Comparison of ENCODE assay signal across 8 cellular contexts in the genomic region with DNA sequence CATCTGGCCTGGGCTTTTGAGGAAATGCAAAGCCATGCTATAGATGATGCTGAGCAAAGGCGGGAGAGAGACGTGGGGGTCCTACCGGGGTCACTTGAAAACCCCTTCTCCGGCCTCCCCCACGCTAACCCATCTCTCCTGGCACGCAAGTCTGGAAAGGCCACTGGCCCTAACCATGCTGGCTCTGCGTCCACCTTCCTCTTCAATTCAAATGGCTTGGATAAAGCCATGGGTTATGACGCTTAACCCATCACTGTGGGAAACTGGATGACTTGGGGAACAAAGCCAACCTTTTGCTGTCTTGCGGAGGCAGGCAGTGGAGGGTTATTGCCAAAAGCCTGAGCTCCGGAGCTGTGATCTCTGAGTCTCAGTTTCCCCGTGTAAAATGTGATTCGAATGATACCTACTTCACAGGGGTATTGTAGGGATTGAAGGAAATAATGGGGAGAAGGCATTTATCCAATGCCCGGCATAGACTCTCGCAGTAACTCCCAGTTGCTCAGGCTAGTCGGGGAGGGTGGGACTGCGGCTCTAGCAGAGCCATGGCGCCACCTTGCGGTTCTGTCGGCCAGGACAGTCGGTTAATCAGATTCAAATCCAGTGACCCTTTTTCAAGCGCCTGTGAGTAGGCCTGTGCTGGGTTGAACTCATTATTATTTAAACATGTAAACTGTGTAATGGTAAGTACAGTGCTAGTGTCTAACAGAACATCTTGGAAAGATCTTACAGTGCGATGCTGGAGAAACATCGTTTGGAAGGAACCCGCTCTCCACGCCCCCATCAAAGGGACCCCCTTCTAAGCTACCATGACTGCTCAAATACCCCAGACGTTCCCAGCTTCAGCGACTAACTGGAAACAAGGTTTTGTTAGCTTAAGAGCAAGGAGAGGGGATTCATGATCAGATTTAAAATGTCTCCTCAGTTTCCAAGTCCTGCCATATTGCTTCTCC. TPM values are rescaled to one million over a fixed set of nuclear protein-coding genes. Genes with fewer than 3 reads are reported as not detected.
DNase-seq lines count a peak whose midpoint lies in the region; ATAC-seq, FAIRE-seq and TF ChIP-seq lines count a peak whose summit lies in the region.

No MANE protein-coding gene starts in this region.

- peak; percentile 96 for TF ChIP-seq CTCF in HFF-Myc (IDR thresholded peaks at IDR 0.05; ENCODE audit: low read depth, low read length, missing control alignments)
- peak; percentile 83 to 94 (median 90) for TF ChIP-seq CTCF in prostate gland (IDR thresholded peaks at IDR 0.05)

- DNase-seq in GM03348 (ENCODE audit: low spot score) (peak; percentile 93), HFF-Myc (ENCODE audit: extremely low read depth, low read depth) (peak; percentile 64), NCI-H1092 treated with DMSO at 0.1 percent for 48 hours (lab: John Stamatoyannopoulos, UW) (peak; percentile 84), SKM-1 treated with dmso at 0.1 percent for 144 hours (lab: John Stamatoyannopoulos, UW; ENCODE audit: unreplicated experiment) (peak; percentile 77), Right ventricle myocardium inferior (ENCODE audit: missing footprints) (peak; percentile 93), prostate gland (ENCODE audit: low spot score) (peak; percentile 85), urothelium cell line (ENCODE audit: low spot score) (peak; percentile 79)
- DNase-seq in activated naive CD4-positive, alpha-beta T cell treated with anti-CD3 and anti-CD28 coated beads, Interleukin-2, amount 10 ng/mL, durations not matched to agents 7 days and 5 days, result peak; percentile 88

- H3K27ac ChIP-seq in prostate gland, result no peak overlapping the region

- peak; percentile 95 for ATAC-seq in Right ventricle myocardium inferior

- H3K4me3 Mint-ChIP-seq in activated naive CD4-positive, alpha-beta T cell treated with anti-CD3 and anti-CD28 coated beads, Interleukin-2, amount 10 ng/mL, durations not matched to agents 7 days and 5 days, result no peak overlapping the region

- no peaks in the 10 kb centered on the region for H3K27me3 ChIP-seq in prostate gland (replicated peaks; ENCODE audit: insufficient read depth)

- H3K4me3 ChIP-seq in HFF-Myc (replicated peaks; ENCODE audit: low read depth, low read length) (no peak overlapping the region), prostate gland (no peak overlapping the region)

- no peak for TF ChIP-seq POLR2A in prostate gland (IDR thresholded peaks at IDR 0.05)

- no peak overlapping the region for H3K27ac Mint-ChIP-seq in activated naive CD4-positive, alpha-beta T cell treated with anti-CD3 and anti-CD28 coated beads, Interleukin-2, amount 10 ng/mL, durations not matched to agents 7 days and 5 days

- no peaks in the 10 kb centered on the region for H3K9me3 Mint-ChIP-seq in activated naive CD4-positive, alpha-beta T cell treated with anti-CD3 and anti-CD28 coated beads, Interleukin-2, amount 10 ng/mL, durations not matched to agents 7 days and 5 days

- peak; percentile 17 for FAIRE-seq in urothelium cell line (lab: Jason Lieb, UNC)

- CTCF ChIA-PET in activated naive CD4-positive, alpha-beta T cell treated with anti-CD3 and anti-CD28 coated beads, Interleukin-2, amount 10 ng/mL, durations not matched to agents 7 days and 5 days (lab: Charles Lee), result interaction anchor here (0.6 to 4.8 kb wide), 17 partner anchors 12 to 712 kb away, joined by 3 to 49 read pairs (median 5); a partner anchor contains a TSS

- no peaks in the 10 kb centered on the region for H3K36me3 ChIP-seq in prostate gland

- 35% methylated on average over 27 of the region's 27 CpGs for WGBS in prostate gland

- H3K4me1 Mint-ChIP-seq in activated naive CD4-positive, alpha-beta T cell treated with anti-CD3 and anti-CD28 coated beads, Interleukin-2, amount 10 ng/mL, durations not matched to agents 7 days and 5 days, result no peaks in the 10 kb centered on the region

- peaks cover 20% of the 10 kb centered on the region for H3K27me3 Mint-ChIP-seq in activated naive CD4-positive, alpha-beta T cell treated with anti-CD3 and anti-CD28 coated beads, Interleukin-2, amount 10 ng/mL, durations not matched to agents 7 days and 5 days

- H3K9me3 ChIP-seq in prostate gland, result no peaks in the 10 kb centered on the region

- intact Hi-C loops in Right ventricle myocardium inferior (cut with DNase I) (loop anchor here (1.0 to 5.0 kb wide), 4 partner anchors 78 to 333 kb away; no protein-coding TSS in a partner anchor), prostate gland (cut with DNase I) (loop anchor here (1.0 to 10.0 kb wide), 3 partner anchors 77 to 330 kb away; a partner anchor contains a TSS)

- H3K4me1 ChIP-seq in prostate gland (replicated peaks), result no peaks in the 10 kb centered on the region

- H3K36me3 Mint-ChIP-seq in activated naive CD4-positive, alpha-beta T cell treated with anti-CD3 and anti-CD28 coated beads, Interleukin-2, amount 10 ng/mL, durations not matched to agents 7 days and 5 days, result no peaks in the 10 kb centered on the region

RNA-seq across cellular contexts. Expression of a gene that starts 20.3 kb away (rescaled TPM):
- 0.32 TPM for total RNA-seq in Right ventricle myocardium inferior
- 1 to 10 TPM; 1.7 to 8.5 TPM for total RNA-seq in prostate gland
